In the genomic region with DNA sequence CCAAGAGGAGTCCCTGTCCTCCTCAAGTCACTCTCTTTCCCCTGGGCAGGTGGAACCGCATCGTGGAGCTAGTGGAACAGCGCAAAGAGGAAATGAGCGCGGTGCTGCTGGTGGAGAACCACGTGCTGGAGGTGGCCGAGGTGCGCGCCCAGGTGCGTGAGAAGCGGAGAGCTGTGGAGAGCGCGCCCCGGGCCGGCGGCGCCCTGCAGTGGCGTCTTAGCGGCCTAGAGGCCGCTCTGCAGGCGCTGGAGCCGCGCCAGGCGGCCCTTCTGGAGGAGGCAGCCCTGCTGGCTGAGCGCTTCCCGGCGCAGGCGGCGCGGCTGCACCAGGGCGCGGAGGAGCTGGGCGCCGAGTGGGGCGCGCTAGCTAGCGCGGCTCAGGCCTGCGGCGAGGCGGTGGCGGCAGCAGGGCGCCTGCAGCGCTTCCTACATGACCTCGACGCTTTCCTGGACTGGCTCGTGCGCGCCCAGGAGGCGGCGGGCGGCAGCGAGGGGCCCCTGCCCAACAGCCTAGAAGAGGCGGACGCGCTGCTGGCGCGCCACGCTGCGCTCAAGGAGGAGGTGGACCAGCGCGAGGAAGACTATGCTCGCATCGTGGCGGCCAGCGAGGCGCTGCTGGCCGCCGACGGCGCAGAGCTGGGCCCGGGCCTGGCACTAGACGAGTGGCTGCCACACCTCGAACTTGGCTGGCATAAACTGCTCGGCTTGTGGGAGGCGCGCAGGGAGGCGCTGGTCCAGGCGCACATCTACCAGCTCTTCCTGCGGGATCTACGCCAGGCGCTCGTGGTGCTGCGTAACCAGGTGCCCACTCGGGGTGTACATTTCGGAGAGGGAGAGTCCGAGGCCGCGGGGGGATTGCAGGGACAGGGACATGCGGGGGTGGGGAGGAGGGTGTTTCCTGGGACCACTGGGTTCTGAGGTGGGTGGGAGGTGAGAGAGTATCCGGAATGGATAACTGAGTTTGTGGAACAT, we compare ENCODE assay signal across 10 cellular contexts. TPM values are rescaled to one million over a fixed set of nuclear protein-coding genes. Genes with fewer than 3 reads are reported as not detected.
DNase-seq lines count a peak whose midpoint lies in the region; ATAC-seq and TF ChIP-seq lines count a peak whose summit lies in the region.
"Had no signal": no experiment of that assay in that cellular context is flagged by ENCODE, and none has a peak within 500 bp of the region (broad histone marks: within the 10 kb centered on the region; RNA-seq: fewer than 3 reads in every experiment).

No MANE protein-coding gene starts in this region.

- 14 to 16% methylated on average over 72 to 86 of the region's 91 CpGs for WGBS in GM23248 (ENCODE audit: low coverage in 1 of 2, low lambda C conversion rate in 2 of 2, missing lambda C conversion rate in 2 of 2), 2 experiments

- no peaks in the 10 kb centered on the region for H3K4me1 ChIP-seq in A673 (ENCODE audit: insufficient read depth, low read length, poor library complexity, severe bottlenecking)
- no peaks in the 10 kb centered on the region for H3K4me1 ChIP-seq in GM23248 (ENCODE audit: insufficient read depth)

- H3K9ac ChIP-seq in GM23248: no peak overlapping the region

- intact Hi-C loops in A673 (cut with micrococcal nuclease; ENCODE audit: unreplicated experiment): loop anchor here (5.0 to 10.0 kb wide), 4 partner anchors 92 to 375 kb away; partner anchors contain the start of gene SERTAD1

- in situ Hi-C loops in GM23248 (cut with MboI): no loop called here

- H3K36me3 ChIP-seq in A673 (ENCODE audit: insufficient read depth, low read length, poor library complexity, severe bottlenecking): no peaks in the 10 kb centered on the region
- no peaks in the 10 kb centered on the region for H3K36me3 ChIP-seq in GM23248 (ENCODE audit: low read depth)

- no peak overlapping the region for H3K27ac ChIP-seq in A673 (ENCODE audit: low read depth, low read length, poor library complexity, severe bottlenecking)
- no peak overlapping the region for H3K27ac ChIP-seq in GM23248

- no peaks in the 10 kb centered on the region for H3F3A ChIP-seq in GM23248 (ENCODE audit: insufficient read depth)

- POLR2A ChIA-PET in A673 (lab: Charles Lee; ENCODE audit: low non-redundant PET): interaction anchor here (0.6 kb wide), 1 partner anchor 52 kb away, joined by 6 read pairs; no protein-coding TSS in a partner anchor

- DNase-seq in A673 (ENCODE audit: low spot score) (peak; percentile 59), GM23248 (peak; percentile 61), iPS-NIHi11 (ENCODE audit: low spot score) (peak; percentile 70), DMS79 treated with DMSO at 0.1 percent for 48 hours (lab: John Stamatoyannopoulos, UW) (no peak), cortex of kidney (lab: John Stamatoyannopoulos, UW) (no peak)
- DNase-seq in activated naive CD8-positive, alpha-beta T cell treated with anti-CD3 and anti-CD28 coated beads for 36 hours: peak; percentile 44
- DNase-seq in activated naive CD4-positive, alpha-beta T cell treated with anti-CD3 and anti-CD28 coated beads, Interleukin-2, amount 10 ng/mL, durations not matched to agents 7 days and 5 days: no peak
- DNase-seq: effector CD4-positive, alpha-beta T cell; PC-3 had no signal

- H3K36me3 Mint-ChIP-seq in activated naive CD8-positive, alpha-beta T cell treated with anti-CD3 and anti-CD28 coated beads for 36 hours: no peaks in the 10 kb centered on the region
- H3K36me3 Mint-ChIP-seq in activated naive CD4-positive, alpha-beta T cell treated with anti-CD3 and anti-CD28 coated beads, Interleukin-2, amount 10 ng/mL, durations not matched to agents 7 days and 5 days: no peaks in the 10 kb centered on the region

- H3K27me3 ChIP-seq in A673 (replicated peaks; ENCODE audit: insufficient read depth, low read depth, low read length, poor library complexity) (peaks cover 20% of the 10 kb centered on the region), GM23248 (replicated peaks; ENCODE audit: insufficient read depth) (peaks cover 15% of the 10 kb centered on the region)

- no peaks in the 10 kb centered on the region for H3K9me3 Mint-ChIP-seq in activated naive CD8-positive, alpha-beta T cell treated with anti-CD3 and anti-CD28 coated beads for 36 hours
- no peaks in the 10 kb centered on the region for H3K9me3 Mint-ChIP-seq in activated naive CD4-positive, alpha-beta T cell treated with anti-CD3 and anti-CD28 coated beads, Interleukin-2, amount 10 ng/mL, durations not matched to agents 7 days and 5 days

- ATAC-seq in HG02870 (IDR thresholded peaks at IDR 0.05; ENCODE audit: unreplicated experiment): no peak
- ATAC-seq: PC-3 had no signal

- no peaks in the 10 kb centered on the region for H3K9me2 ChIP-seq in GM23248 (ENCODE audit: insufficient read depth)

- CTCF ChIA-PET in A673 (lab: Charles Lee): interaction anchor here (0.6 to 0.7 kb wide), 2 partner anchors 57 to 119 kb away, joined by 6 to 14 read pairs; no protein-coding TSS in a partner anchor
- CTCF ChIA-PET in activated naive CD4-positive, alpha-beta T cell treated with anti-CD3 and anti-CD28 coated beads, Interleukin-2, amount 10 ng/mL, durations not matched to agents 7 days and 5 days (lab: Charles Lee): interaction anchor here (0.6 to 1.6 kb wide), 2 partner anchors 215 to 369 kb away, joined by 3 to 5 read pairs; no protein-coding TSS in a partner anchor

- no peak overlapping the region for H3K4me2 ChIP-seq in GM23248 (ENCODE audit: unreplicated experiment)

- H3K27ac Mint-ChIP-seq in activated naive CD8-positive, alpha-beta T cell treated with anti-CD3 and anti-CD28 coated beads for 36 hours: no peak overlapping the region
- H3K27ac Mint-ChIP-seq in activated naive CD4-positive, alpha-beta T cell treated with anti-CD3 and anti-CD28 coated beads, Interleukin-2, amount 10 ng/mL, durations not matched to agents 7 days and 5 days: no peak overlapping the region

- no peak overlapping the region for H3K4me3 Mint-ChIP-seq in activated naive CD8-positive, alpha-beta T cell treated with anti-CD3 and anti-CD28 coated beads for 36 hours
- no peak overlapping the region for H3K4me3 Mint-ChIP-seq in activated naive CD4-positive, alpha-beta T cell treated with anti-CD3 and anti-CD28 coated beads, Interleukin-2, amount 10 ng/mL, durations not matched to agents 7 days and 5 days

- H3K4me1 Mint-ChIP-seq in activated naive CD8-positive, alpha-beta T cell treated with anti-CD3 and anti-CD28 coated beads for 36 hours: no peaks in the 10 kb centered on the region
- H3K4me1 Mint-ChIP-seq in activated naive CD4-positive, alpha-beta T cell treated with anti-CD3 and anti-CD28 coated beads, Interleukin-2, amount 10 ng/mL, durations not matched to agents 7 days and 5 days: peaks cover 3% of the 10 kb centered on the region

- H3K27me3 Mint-ChIP-seq in activated naive CD8-positive, alpha-beta T cell treated with anti-CD3 and anti-CD28 coated beads for 36 hours: peaks cover 47% of the 10 kb centered on the region
- peaks cover 67% of the 10 kb centered on the region for H3K27me3 Mint-ChIP-seq in activated naive CD4-positive, alpha-beta T cell treated with anti-CD3 and anti-CD28 coated beads, Interleukin-2, amount 10 ng/mL, durations not matched to agents 7 days and 5 days

- no peak overlapping the region for H2AFZ ChIP-seq in GM23248

- no peak for TF ChIP-seq CTCF in A673 (conservative IDR thresholded peaks at IDR 0.05; ENCODE audit: low read depth, low read length)

- BruUV-seq in A673 (replicated peaks; lab: Mats Ljungman, UMichigan): no TSS peak

- no peaks in the 10 kb centered on the region for H3K79me2 ChIP-seq in GM23248 (ENCODE audit: insufficient read depth)

- H3K9me3 ChIP-seq in A673 (ENCODE audit: low read depth, low read length, poor library complexity, severe bottlenecking) (no peaks in the 10 kb centered on the region), GM23248 (ENCODE audit: low read depth) (no peaks in the 10 kb centered on the region)

- H4K20me1 ChIP-seq in GM23248 (ENCODE audit: insufficient read depth): no peaks in the 10 kb centered on the region

- peak overlapping the region; percentile 17 for H3K4me3 ChIP-seq in A673 (ENCODE audit: low read depth, low read length, poor library complexity, severe bottlenecking)
- H3K4me3 ChIP-seq in GM23248: no peak overlapping the region

RNA-seq across cellular contexts. Expression of gene SPTBN4, which starts 52.8 kb away (rescaled TPM):
- 0.43 and 0.94 TPM in 2 replicates for total RNA-seq in A673 (2021)
- 2.1 and 2.8 TPM in 2 replicates for total RNA-seq in GM23248 (2014; rRNA removed; shearing (Covaris generic))
- polyA plus RNA-seq in GM23248 (2016; fragmentation: Nextera tagmentation; extraction: Ambion mirVana): 0.24 and 0.69 TPM in 2 replicates
- 1 to 10 TPM; 1.1 to 2.9 TPM for total RNA-seq in activated naive CD8-positive, alpha-beta T cell treated with anti-CD3 and anti-CD28 coated beads for 36 hours

RNA-seq across cellular contexts. Expression of gene BLVRB, which starts 54.1 kb away (rescaled TPM):
- total RNA-seq in A673 (2021): 36.1 and 48.2 TPM in 2 replicates
- 50.7 and 71.1 TPM in 2 replicates for total RNA-seq in GM23248 (2014; rRNA removed; shearing (Covaris generic))
- polyA plus RNA-seq in GM23248 (2016; fragmentation: Nextera tagmentation; extraction: Ambion mirVana): 52.7 and 56.9 TPM in 2 replicates
- total RNA-seq in activated naive CD8-positive, alpha-beta T cell treated with anti-CD3 and anti-CD28 coated beads for 36 hours: 10 to 100 TPM; 15.1 to 15.2 TPM

RNA-seq across cellular contexts. Expression of gene SHKBP1, which starts 57.0 kb away (rescaled TPM):
- 85.5 and 110 TPM in 2 replicates for total RNA-seq in A673 (2021)
- total RNA-seq in GM23248 (2014; rRNA removed; shearing (Covaris generic)): 27.8 and 36.3 TPM in 2 replicates
- polyA plus RNA-seq in GM23248 (2016; fragmentation: Nextera tagmentation; extraction: Ambion mirVana): 62.2 and 66.4 TPM in 2 replicates
- 10 to 100 TPM; 71.1 to 74.5 TPM for total RNA-seq in activated naive CD8-positive, alpha-beta T cell treated with anti-CD3 and anti-CD28 coated beads for 36 hours

Comparison
In these comparisons a context has a peak if more than half of its experiments do, and no peak if none do; other contexts are left out.
1. DNase-seq: peak in A673 (single experiment), GM23248 (single experiment), activated naive CD8-positive, alpha-beta T cell treated with anti-CD3 and anti-CD28 coated beads for 36 hours (single experiment) and iPS-NIHi11 (single experiment); none in DMS79 treated with DMSO at 0.1 percent for 48 hours (single experiment), cortex of kidney (single experiment) and activated naive CD4-positive, alpha-beta T cell treated with anti-CD3 and anti-CD28 coated beads, Interleukin-2, amount 10 ng/mL, durations not matched to agents 7 days and 5 days (single experiment).